Comparison of ENCODE assay signal across 1 cellular context in genomic region chr15:52018693-52019393, GRCh38.
A peak's percentile ranks its signal among the peaks of the same experiment; 100 is the strongest.
TF ChIP-seq lines count a peak whose summit lies in the region.

TSS of gene MAPK6 (plus strand) at chr15:52019219. CDS start at chr15:52046461, 27,242 bp downstream.

TF ChIP-seq in K562, 482 proteins besides CTCF, POLR2A, EP300 and RAD21 (continued from another document and continues in another):
- TF ChIP-seq RBBP5 (IDR thresholded peaks at IDR 0.05; ENCODE audit: borderline replicate concordance, insufficient read depth, low read length, poor library complexity, severe bottlenecking), result peak; percentile 91
- 0 out of 2 replicates have a peak, but pooled peaks have one; percentile 28 for TF ChIP-seq HCFC1 (IDR thresholded peaks at IDR 0.05; ENCODE audit: low read depth, low read length)
- peak; percentile 95 for TF ChIP-seq TBP (optimal IDR thresholded peaks at IDR 0.05; ENCODE audit: low read depth, low read length)
- peak; percentile 93 for TF ChIP-seq CXXC5 (CRISPR knock-in tag; IDR thresholded peaks at IDR 0.05)
- TF ChIP-seq, protein P1, sequence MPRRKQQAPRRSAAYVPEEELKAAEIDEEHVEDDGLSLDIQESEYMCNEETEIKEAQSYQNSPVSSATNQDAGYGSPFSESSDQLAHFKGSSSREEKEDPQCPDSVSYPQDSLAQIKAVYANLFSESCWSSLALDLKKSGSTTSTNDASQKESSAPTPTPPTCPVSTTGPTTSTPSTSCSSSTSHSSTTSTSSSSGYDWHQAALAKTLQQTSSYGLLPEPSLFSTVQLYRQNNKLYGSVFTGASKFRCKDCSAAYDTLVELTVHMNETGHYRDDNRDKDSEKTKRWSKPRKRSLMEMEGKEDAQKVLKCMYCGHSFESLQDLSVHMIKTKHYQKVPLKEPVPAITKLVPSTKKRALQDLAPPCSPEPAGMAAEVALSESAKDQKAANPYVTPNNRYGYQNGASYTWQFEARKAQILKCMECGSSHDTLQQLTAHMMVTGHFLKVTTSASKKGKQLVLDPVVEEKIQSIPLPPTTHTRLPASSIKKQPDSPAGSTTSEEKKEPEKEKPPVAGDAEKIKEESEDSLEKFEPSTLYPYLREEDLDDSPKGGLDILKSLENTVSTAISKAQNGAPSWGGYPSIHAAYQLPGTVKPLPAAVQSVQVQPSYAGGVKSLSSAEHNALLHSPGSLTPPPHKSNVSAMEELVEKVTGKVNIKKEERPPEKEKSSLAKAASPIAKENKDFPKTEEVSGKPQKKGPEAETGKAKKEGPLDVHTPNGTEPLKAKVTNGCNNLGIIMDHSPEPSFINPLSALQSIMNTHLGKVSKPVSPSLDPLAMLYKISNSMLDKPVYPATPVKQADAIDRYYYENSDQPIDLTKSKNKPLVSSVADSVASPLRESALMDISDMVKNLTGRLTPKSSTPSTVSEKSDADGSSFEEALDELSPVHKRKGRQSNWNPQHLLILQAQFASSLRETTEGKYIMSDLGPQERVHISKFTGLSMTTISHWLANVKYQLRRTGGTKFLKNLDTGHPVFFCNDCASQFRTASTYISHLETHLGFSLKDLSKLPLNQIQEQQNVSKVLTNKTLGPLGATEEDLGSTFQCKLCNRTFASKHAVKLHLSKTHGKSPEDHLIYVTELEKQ (CRISPR knock-in tag; IDR thresholded peaks at IDR 0.05), result 0 out of 2 replicates have a peak, but pooled peaks have one; percentile 41
- no peak for TF ChIP-seq EHMT2 (IDR thresholded peaks at IDR 0.05)
- 0 out of 2 replicates have a peak, but pooled peaks have one; percentile 45 for TF ChIP-seq RUNX1 (IDR thresholded peaks at IDR 0.05; ENCODE audit: low read depth)
- TF ChIP-seq NR4A1 (CRISPR knock-in tag; IDR thresholded peaks at IDR 0.05), result no peak
- peak; percentile 60 for TF ChIP-seq NR4A1 (tag; IDR thresholded peaks at IDR 0.05)
- TF ChIP-seq TEAD4 (IDR thresholded peaks at IDR 0.05; ENCODE audit: low read length), result peak; percentile 73
- TF ChIP-seq TEAD4 (CRISPR knock-in tag; IDR thresholded peaks at IDR 0.05; ENCODE audit: borderline replicate concordance), result 0 out of 2 replicates have a peak, but pooled peaks have one; percentile 89
- TF ChIP-seq, protein P2, sequence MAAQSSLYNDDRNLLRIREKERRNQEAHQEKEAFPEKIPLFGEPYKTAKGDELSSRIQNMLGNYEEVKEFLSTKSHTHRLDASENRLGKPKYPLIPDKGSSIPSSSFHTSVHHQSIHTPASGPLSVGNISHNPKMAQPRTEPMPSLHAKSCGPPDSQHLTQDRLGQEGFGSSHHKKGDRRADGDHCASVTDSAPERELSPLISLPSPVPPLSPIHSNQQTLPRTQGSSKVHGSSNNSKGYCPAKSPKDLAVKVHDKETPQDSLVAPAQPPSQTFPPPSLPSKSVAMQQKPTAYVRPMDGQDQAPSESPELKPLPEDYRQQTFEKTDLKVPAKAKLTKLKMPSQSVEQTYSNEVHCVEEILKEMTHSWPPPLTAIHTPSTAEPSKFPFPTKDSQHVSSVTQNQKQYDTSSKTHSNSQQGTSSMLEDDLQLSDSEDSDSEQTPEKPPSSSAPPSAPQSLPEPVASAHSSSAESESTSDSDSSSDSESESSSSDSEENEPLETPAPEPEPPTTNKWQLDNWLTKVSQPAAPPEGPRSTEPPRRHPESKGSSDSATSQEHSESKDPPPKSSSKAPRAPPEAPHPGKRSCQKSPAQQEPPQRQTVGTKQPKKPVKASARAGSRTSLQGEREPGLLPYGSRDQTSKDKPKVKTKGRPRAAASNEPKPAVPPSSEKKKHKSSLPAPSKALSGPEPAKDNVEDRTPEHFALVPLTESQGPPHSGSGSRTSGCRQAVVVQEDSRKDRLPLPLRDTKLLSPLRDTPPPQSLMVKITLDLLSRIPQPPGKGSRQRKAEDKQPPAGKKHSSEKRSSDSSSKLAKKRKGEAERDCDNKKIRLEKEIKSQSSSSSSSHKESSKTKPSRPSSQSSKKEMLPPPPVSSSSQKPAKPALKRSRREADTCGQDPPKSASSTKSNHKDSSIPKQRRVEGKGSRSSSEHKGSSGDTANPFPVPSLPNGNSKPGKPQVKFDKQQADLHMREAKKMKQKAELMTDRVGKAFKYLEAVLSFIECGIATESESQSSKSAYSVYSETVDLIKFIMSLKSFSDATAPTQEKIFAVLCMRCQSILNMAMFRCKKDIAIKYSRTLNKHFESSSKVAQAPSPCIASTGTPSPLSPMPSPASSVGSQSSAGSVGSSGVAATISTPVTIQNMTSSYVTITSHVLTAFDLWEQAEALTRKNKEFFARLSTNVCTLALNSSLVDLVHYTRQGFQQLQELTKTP (IDR thresholded peaks at IDR 0.05; ENCODE audit: low read depth in 1 of 2, partially characterized antibody in 2 of 2), result no peak
- TF ChIP-seq, protein P3, sequence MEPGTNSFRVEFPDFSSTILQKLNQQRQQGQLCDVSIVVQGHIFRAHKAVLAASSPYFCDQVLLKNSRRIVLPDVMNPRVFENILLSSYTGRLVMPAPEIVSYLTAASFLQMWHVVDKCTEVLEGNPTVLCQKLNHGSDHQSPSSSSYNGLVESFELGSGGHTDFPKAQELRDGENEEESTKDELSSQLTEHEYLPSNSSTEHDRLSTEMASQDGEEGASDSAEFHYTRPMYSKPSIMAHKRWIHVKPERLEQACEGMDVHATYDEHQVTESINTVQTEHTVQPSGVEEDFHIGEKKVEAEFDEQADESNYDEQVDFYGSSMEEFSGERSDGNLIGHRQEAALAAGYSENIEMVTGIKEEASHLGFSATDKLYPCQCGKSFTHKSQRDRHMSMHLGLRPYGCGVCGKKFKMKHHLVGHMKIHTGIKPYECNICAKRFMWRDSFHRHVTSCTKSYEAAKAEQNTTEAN (CRISPR knock-in tag; IDR thresholded peaks at IDR 0.05), result 0 out of 2 replicates have a peak, but pooled peaks have one; percentile 63
- TF ChIP-seq NKRF (IDR thresholded peaks at IDR 0.05; ENCODE audit: borderline replicate concordance), result peak; percentile 79; the same call in 1 of the 2 replicates
- 0 out of 2 replicates have a peak, but pooled peaks have one; percentile 22 for TF ChIP-seq ADNP (tag; IDR thresholded peaks at IDR 0.05)
- TF ChIP-seq SUPT5H (IDR thresholded peaks at IDR 0.05), result peak; percentile 86
- TF ChIP-seq CREB3 (tag; conservative IDR thresholded peaks at IDR 0.05; ENCODE audit: low read depth), result 0 out of 2 replicates have a peak, but pooled peaks have one; percentile 51
- TF ChIP-seq ELF2 (CRISPR knock-in tag; IDR thresholded peaks at IDR 0.05), result 0 out of 2 replicates have a peak, but pooled peaks have one; percentile 30
- TF ChIP-seq, protein P4, sequence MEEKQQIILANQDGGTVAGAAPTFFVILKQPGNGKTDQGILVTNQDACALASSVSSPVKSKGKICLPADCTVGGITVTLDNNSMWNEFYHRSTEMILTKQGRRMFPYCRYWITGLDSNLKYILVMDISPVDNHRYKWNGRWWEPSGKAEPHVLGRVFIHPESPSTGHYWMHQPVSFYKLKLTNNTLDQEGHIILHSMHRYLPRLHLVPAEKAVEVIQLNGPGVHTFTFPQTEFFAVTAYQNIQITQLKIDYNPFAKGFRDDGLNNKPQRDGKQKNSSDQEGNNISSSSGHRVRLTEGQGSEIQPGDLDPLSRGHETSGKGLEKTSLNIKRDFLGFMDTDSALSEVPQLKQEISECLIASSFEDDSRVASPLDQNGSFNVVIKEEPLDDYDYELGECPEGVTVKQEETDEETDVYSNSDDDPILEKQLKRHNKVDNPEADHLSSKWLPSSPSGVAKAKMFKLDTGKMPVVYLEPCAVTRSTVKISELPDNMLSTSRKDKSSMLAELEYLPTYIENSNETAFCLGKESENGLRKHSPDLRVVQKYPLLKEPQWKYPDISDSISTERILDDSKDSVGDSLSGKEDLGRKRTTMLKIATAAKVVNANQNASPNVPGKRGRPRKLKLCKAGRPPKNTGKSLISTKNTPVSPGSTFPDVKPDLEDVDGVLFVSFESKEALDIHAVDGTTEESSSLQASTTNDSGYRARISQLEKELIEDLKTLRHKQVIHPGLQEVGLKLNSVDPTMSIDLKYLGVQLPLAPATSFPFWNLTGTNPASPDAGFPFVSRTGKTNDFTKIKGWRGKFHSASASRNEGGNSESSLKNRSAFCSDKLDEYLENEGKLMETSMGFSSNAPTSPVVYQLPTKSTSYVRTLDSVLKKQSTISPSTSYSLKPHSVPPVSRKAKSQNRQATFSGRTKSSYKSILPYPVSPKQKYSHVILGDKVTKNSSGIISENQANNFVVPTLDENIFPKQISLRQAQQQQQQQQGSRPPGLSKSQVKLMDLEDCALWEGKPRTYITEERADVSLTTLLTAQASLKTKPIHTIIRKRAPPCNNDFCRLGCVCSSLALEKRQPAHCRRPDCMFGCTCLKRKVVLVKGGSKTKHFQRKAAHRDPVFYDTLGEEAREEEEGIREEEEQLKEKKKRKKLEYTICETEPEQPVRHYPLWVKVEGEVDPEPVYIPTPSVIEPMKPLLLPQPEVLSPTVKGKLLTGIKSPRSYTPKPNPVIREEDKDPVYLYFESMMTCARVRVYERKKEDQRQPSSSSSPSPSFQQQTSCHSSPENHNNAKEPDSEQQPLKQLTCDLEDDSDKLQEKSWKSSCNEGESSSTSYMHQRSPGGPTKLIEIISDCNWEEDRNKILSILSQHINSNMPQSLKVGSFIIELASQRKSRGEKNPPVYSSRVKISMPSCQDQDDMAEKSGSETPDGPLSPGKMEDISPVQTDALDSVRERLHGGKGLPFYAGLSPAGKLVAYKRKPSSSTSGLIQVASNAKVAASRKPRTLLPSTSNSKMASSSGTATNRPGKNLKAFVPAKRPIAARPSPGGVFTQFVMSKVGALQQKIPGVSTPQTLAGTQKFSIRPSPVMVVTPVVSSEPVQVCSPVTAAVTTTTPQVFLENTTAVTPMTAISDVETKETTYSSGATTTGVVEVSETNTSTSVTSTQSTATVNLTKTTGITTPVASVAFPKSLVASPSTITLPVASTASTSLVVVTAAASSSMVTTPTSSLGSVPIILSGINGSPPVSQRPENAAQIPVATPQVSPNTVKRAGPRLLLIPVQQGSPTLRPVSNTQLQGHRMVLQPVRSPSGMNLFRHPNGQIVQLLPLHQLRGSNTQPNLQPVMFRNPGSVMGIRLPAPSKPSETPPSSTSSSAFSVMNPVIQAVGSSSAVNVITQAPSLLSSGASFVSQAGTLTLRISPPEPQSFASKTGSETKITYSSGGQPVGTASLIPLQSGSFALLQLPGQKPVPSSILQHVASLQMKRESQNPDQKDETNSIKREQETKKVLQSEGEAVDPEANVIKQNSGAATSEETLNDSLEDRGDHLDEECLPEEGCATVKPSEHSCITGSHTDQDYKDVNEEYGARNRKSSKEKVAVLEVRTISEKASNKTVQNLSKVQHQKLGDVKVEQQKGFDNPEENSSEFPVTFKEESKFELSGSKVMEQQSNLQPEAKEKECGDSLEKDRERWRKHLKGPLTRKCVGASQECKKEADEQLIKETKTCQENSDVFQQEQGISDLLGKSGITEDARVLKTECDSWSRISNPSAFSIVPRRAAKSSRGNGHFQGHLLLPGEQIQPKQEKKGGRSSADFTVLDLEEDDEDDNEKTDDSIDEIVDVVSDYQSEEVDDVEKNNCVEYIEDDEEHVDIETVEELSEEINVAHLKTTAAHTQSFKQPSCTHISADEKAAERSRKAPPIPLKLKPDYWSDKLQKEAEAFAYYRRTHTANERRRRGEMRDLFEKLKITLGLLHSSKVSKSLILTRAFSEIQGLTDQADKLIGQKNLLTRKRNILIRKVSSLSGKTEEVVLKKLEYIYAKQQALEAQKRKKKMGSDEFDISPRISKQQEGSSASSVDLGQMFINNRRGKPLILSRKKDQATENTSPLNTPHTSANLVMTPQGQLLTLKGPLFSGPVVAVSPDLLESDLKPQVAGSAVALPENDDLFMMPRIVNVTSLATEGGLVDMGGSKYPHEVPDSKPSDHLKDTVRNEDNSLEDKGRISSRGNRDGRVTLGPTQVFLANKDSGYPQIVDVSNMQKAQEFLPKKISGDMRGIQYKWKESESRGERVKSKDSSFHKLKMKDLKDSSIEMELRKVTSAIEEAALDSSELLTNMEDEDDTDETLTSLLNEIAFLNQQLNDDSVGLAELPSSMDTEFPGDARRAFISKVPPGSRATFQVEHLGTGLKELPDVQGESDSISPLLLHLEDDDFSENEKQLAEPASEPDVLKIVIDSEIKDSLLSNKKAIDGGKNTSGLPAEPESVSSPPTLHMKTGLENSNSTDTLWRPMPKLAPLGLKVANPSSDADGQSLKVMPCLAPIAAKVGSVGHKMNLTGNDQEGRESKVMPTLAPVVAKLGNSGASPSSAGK (IDR thresholded peaks at IDR 0.05), result peak; percentile 95
- TF ChIP-seq, protein P5, sequence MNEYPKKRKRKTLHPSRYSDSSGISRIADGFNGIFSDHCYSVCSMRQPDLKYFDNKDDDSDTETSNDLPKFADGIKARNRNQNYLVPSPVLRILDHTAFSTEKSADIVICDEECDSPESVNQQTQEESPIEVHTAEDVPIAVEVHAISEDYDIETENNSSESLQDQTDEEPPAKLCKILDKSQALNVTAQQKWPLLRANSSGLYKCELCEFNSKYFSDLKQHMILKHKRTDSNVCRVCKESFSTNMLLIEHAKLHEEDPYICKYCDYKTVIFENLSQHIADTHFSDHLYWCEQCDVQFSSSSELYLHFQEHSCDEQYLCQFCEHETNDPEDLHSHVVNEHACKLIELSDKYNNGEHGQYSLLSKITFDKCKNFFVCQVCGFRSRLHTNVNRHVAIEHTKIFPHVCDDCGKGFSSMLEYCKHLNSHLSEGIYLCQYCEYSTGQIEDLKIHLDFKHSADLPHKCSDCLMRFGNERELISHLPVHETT (CRISPR knock-in tag; conservative IDR thresholded peaks at IDR 0.05 in 1 of 2, IDR thresholded peaks at IDR 0.05 in 1 of 2), result peak in 1 of 2 experiments; percentile 15; a peak in 2 of 4 replicates
- TF ChIP-seq HEY1 (CRISPR knock-in tag; IDR thresholded peaks at IDR 0.05; ENCODE audit: borderline replicate concordance), result no peak
- peak; percentile 79; the same call in 1 of the 2 replicates for TF ChIP-seq ZBTB17 (CRISPR knock-in tag; IDR thresholded peaks at IDR 0.05)
- TF ChIP-seq NR2C2 (CRISPR knock-in tag; IDR thresholded peaks at IDR 0.05), result no peak
- peak; percentile 11; the same call in 1 of the 2 replicates for TF ChIP-seq NR2C2 (tag; IDR thresholded peaks at IDR 0.05)
- TF ChIP-seq POLR2G (IDR thresholded peaks at IDR 0.05; ENCODE audit: low read depth, low read length), result peak; percentile 89
- peak; percentile 30; the same call in 1 of the 2 replicates for TF ChIP-seq GABPA (tag; conservative IDR thresholded peaks at IDR 0.05; ENCODE audit: low read depth)
- peak; percentile 81 for TF ChIP-seq GABPB1 (CRISPR knock-in tag; IDR thresholded peaks at IDR 0.05)
